ENCODE assay signal across 5 cellular contexts in the genomic region with DNA sequence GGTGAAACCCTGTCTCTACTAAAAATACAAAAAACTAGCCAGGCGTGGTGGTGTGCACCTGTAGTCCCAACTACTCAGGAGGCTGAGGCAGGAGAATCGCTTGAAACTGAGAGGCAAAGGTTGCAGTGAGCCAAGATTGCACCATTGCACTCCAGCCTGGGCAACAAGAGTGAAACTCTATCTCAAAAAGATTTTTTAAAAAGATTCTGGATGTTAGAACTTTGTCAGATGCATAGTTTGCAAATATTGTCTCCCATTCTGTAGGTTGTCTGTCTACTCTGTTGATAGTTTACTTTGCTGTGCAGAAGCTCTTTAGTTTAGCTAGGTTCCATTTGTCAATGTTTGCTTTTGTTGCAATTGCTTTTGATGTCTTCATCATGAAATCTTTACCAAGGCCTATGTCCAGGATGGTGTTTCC. TPM values are rescaled to one million over a fixed set of nuclear protein-coding genes. Genes with fewer than 3 reads are reported as not detected.
"Had no signal": no experiment of that assay in that cellular context is flagged by ENCODE, and none has a peak within 500 bp of the region (broad histone marks: within the 10 kb centered on the region; RNA-seq: fewer than 3 reads in every experiment).

No MANE protein-coding gene starts in this region.

RNA-seq across cellular contexts. Expression of gene CFAP300, which starts 53.2 kb away (rescaled TPM):
- total RNA-seq: naive thymus-derived CD8-positive, alpha-beta T cell; natural killer cell; natural killer cell treated with Interleukin-12 subunit alpha and Interleukin-12 subunit beta and Interleukin-15 and Interleukin-18, amount 100 ng/mL, for 72 hours; spleen had no signal
- polyA plus RNA-seq: naive thymus-derived CD8-positive, alpha-beta T cell; neural cell had no signal
